In the genomic region with DNA sequence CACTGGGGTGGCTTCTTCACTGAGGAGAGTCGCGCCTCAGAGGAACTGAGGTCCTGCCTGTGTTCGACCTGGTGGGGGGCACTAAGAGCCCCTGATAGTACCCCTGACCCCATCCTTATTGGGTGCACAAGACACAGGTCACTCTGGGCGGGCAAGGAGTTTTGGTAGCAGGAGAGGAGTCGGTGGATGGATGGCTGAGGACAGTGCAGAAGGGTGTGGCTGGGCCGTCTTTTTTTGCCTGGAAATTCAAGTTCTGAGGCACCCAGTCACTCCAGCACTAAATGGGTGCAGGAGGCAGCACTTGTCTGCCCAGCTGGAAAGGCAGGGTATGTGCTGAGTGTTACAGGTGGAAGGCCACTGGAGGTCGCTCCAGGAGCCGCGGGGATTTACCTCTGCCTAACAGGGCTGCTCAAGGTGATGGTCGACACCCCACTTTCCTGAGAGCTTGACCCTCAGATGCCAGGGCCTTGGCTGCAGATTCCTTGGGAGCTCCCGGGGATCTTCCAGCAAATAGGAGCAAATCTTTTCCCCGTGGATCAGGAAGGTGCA, we compare ENCODE assay signal across 8 cellular contexts. TPM values are rescaled to one million over a fixed set of nuclear protein-coding genes. Genes with fewer than 3 reads are reported as not detected.
DNase-seq lines count a peak whose midpoint lies in the region; ATAC-seq and TF ChIP-seq lines count a peak whose summit lies in the region.

No MANE protein-coding gene starts in this region.

- ATAC-seq in HG03175 (IDR thresholded peaks at IDR 0.05; ENCODE audit: unreplicated experiment) (no peak), HG03135 (IDR thresholded peaks at IDR 0.05; ENCODE audit: unreplicated experiment) (no peak), HG02981 (IDR thresholded peaks at IDR 0.05; ENCODE audit: unreplicated experiment) (no peak)

- peak overlapping the region; percentile 98 for H3K4me3 ChIP-seq in ACC112 (ENCODE audit: low read depth, low read length)
- peak overlapping the region; percentile 85 to 100 (median 100) for H3K4me3 ChIP-seq in breast epithelium
- peak overlapping the region; percentile 89 to 90 for H3K4me3 ChIP-seq in mucosa of rectum (ENCODE audit: low read length in 2 of 2)

- H3K79me2 ChIP-seq in ACC112 (ENCODE audit: control insufficient read depth, insufficient read depth, low read length, unreplicated experiment) = peaks cover 20% of the 10 kb centered on the region

- H3K27ac ChIP-seq in ACC112 (ENCODE audit: low read depth, low read length) (peak overlapping the region; percentile 59; the same call in 1 of the 2 replicates), breast epithelium (peak overlapping the region; percentile 88 to 99), mucosa of rectum (ENCODE audit: low read depth in 2 of 2, low read length in 2 of 2) (no peak overlapping the region)

- H3K9me3 ChIP-seq in breast epithelium (no peaks in the 10 kb centered on the region), mucosa of rectum (ENCODE audit: control insufficient read depth in 2 of 2, low read length in 2 of 2) (no peaks in the 10 kb centered on the region)

- intact Hi-C loops in breast epithelium (cut with DNase I; ENCODE audit: low total_unique reads) = no loop called here

- no peak for TF ChIP-seq CTCF in breast epithelium (IDR thresholded peaks at IDR 0.05)

- TF ChIP-seq POLR2A in breast epithelium (IDR thresholded peaks at IDR 0.05) = no peak

- H3K4me1 ChIP-seq in ACC112 (ENCODE audit: control insufficient read depth, insufficient read depth, low read length, unreplicated experiment) (peaks cover 19% of the 10 kb centered on the region), breast epithelium (peaks cover 7 to 10% of the 10 kb centered on the region in 2 donors), mucosa of rectum (ENCODE audit: control insufficient read depth in 2 of 2, insufficient read depth in 2 of 2, low read length in 2 of 2) (peaks cover 23 to 25% of the 10 kb centered on the region in 2 donors)

- DNase-seq in HuH-7 (ENCODE audit: low spot score) (peak; percentile 61), breast epithelium (ENCODE audit: low spot score in 2 of 2) (no peak)
- no peak for DNase-seq in activated CD4-positive, alpha-beta T cell treated with anti-CD3 and anti-CD28 coated beads, Interleukin-2, amount 50 U/mL, for 4 hours

- H3K9ac ChIP-seq in mucosa of rectum (ENCODE audit: low read depth in 1 of 2, low read length in 2 of 2) = peak overlapping the region; percentile 84 to 86

- H3K36me3 ChIP-seq in ACC112 (ENCODE audit: insufficient read depth, low read length) = 0 out of 2 replicates have a peak, but pooled peaks cover 5% of the 10 kb centered on the region
- H3K36me3 ChIP-seq in breast epithelium = peaks cover 10% of the 10 kb centered on the region
- peaks cover 10 to 21% of the 10 kb centered on the region in 2 donors for H3K36me3 ChIP-seq in mucosa of rectum (ENCODE audit: control insufficient read depth in 2 of 2, insufficient read depth in 2 of 2, low read length in 2 of 2)

- no peaks in the 10 kb centered on the region for H3K27me3 ChIP-seq in ACC112 (ENCODE audit: insufficient read depth, low read length)
- H3K27me3 ChIP-seq in breast epithelium = no peaks in the 10 kb centered on the region
- no peaks in the 10 kb centered on the region for H3K27me3 ChIP-seq in mucosa of rectum (ENCODE audit: control insufficient read depth in 2 of 2, insufficient read depth in 2 of 2, low read length in 2 of 2)

- no peak overlapping the region for H2AFZ ChIP-seq in ACC112 (ENCODE audit: low read length, unreplicated experiment)

RNA-seq across cellular contexts. Expression of a gene that starts 1.0 kb away (rescaled TPM):
- 10 to 100 TPM; 36.8 to 44.9 (median 37.2) TPM for total RNA-seq in breast epithelium

RNA-seq across cellular contexts. Expression of a gene that starts 24.4 kb away (rescaled TPM):
- 100 to 1,000 TPM; 311 to 770 (median 330) TPM for total RNA-seq in breast epithelium

RNA-seq across cellular contexts. Expression of a gene that starts 42.8 kb away (rescaled TPM):
- total RNA-seq in breast epithelium = not detected

RNA-seq across cellular contexts. Expression of a gene that starts 43.3 kb away (rescaled TPM):
- total RNA-seq in breast epithelium = 1 to 10 TPM; 3.6 to 6.2 (median 5.1) TPM

Comparison
In these comparisons a context has a peak if more than half of its experiments do, and no peak if none do; other contexts are left out.
1. H3K27ac ChIP-seq: peak in ACC112 (single experiment) and breast epithelium (2 of 2); none in mucosa of rectum (0 of 2).
2. Peak in every context shown above with its lines, with median percentiles within 50 percentile points of each other: H3K4me3 ChIP-seq.